Comparison of ENCODE assay signal across 7 cellular contexts in genomic region chr15:89575146-89575655, GRCh38.
A peak's percentile ranks its signal among the peaks of the same experiment; 100 is the strongest.
DNase-seq lines count a peak whose midpoint lies in the region; ATAC-seq and TF ChIP-seq lines count a peak whose summit lies in the region.

Gene TICRR, plus strand, starts transcription at chr15:89575469. Its CDS starts 118 bp downstream, at chr15:89575587.

- peak; percentile 89 for DNase-seq in NCI-H2029 treated with DMSO at 0.1 percent for 48 hours (lab: John Stamatoyannopoulos, UW)
- DNase-seq in T-helper 22 cell (ENCODE audit: low read depth), result peak; percentile 90
- peak; percentile 100 for DNase-seq in astrocyte of the cerebellum (ENCODE audit: low read depth)
- DNase-seq in hippocampal formation (lab: John Stamatoyannopoulos, UW), result peak; percentile 88 to 93
- DNase-seq in retina, result peak; percentile 98

- in situ Hi-C loops in astrocyte of the cerebellum (cut with HindIII; ENCODE audit: low sequenced_read_pairs), result no loop called here

- peak; percentile 97 for ATAC-seq in GM18511 (IDR thresholded peaks at IDR 0.05; ENCODE audit: unreplicated experiment)
- ATAC-seq in HG03025 (IDR thresholded peaks at IDR 0.05; ENCODE audit: low FRiP score, unreplicated experiment), result peak; percentile 94

- peak within 1 kb of the TSS; percentile 88 for H3K4me3 ChIP-seq in astrocyte of the cerebellum (ENCODE audit: low read depth, low read length)

- TF ChIP-seq CTCF in astrocyte of the cerebellum (IDR thresholded peaks at IDR 0.05; ENCODE audit: low read depth, low read length, missing control alignments), result no peak

Comparison
In these comparisons a context has a peak if more than half of its experiments do, and no peak if none do; other contexts are left out.
1. Peak in every context shown above with its lines: DNase-seq, ATAC-seq and H3K4me3 ChIP-seq.